Comparison of ENCODE assay signal across 1 cellular context in the genomic region with DNA sequence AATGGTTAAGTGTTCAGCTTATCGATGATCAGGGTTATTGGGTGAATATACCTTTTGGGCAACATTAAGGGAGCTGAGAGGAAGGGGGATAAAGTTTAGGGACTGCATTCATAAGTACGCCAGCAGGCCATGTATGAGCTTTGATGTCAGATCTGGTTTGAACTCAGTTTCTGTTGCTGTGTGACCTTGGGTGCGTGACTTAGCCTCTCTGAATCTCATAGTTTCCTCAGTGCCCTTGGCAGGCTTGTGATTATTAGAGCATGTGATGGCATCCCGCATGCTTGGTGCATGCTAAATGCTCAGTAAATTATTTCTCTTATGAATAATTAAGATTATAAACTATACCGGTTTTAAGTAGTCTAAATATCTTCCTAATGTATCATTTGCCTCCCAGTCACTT.
TF ChIP-seq lines count a peak whose summit lies in the region.

No MANE protein-coding gene starts in this region.

TF ChIP-seq in HepG2, 621 proteins besides CTCF, POLR2A, EP300 and RAD21:
- TF ChIP-seq ZNF768 (CRISPR knock-in tag; IDR thresholded peaks at IDR 0.05) (peak; percentile 88; the same call in 1 of the 2 replicates), NR2F2 (IDR thresholded peaks at IDR 0.05; ENCODE audit: borderline replicate concordance, low read depth) (no peak)
TF ChIP-seq in HepG2: peak in this region for 1.
